In the genomic region with DNA sequence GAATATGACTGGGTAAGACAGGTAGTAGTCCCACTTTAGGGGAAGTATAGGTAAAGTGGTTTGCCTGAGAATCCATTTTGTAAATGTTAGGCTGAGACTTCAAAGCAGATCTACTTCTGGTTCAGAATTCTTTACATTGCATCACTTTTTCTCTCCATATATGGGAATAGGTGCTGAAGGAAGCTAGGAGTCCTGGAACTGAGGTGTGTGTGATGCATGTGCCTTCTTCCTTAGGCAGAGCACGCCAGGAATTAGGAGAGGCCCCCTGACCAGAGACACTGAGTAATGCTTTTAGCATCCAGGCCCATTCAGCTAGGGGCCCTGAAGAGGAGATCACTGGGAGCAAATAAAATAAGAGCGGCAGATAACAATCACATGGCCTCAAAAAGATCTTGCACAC, we compare ENCODE assay signal across 24 cellular contexts.
"Had no signal": no experiment of that assay in that cellular context is flagged by ENCODE, and none has a peak within 500 bp of the region (broad histone marks: within the 10 kb centered on the region; RNA-seq: fewer than 3 reads in every experiment).

No MANE protein-coding gene starts in this region.

- H3K27ac Mint-ChIP-seq: activated B cell treated with CpG ODN at 0.5 μM for 24 hours; activated CD4-positive, alpha-beta T cell treated with anti-CD3 and anti-CD28 coated beads, Interleukin-2, amount 10 ng/mL, durations not matched to agents 24 days and 14 days; activated CD8-positive, alpha-beta memory T cell treated with anti-CD3 and anti-CD28 coated beads, Interleukin-2, amount 10 ng/mL, durations not matched to agents 7 days and 5 days; activated naive CD4-positive, alpha-beta T cell treated with anti-CD3 and anti-CD28 coated beads, Interleukin-2, amount 50 U/mL, for 24 hours; activated T-cell treated with anti-CD3 and anti-CD28 coated beads, Interleukin-2, amount 50 U/mL, for 24 hours; activated T-helper 1 cell treated with anti-CD3 and anti-CD28 coated beads, Interleukin-12 subunit alpha, Interleukin-12 subunit beta, Interleukin-2, Interleukin-4 antibody, amounts not matched to agents 30 ng/mL and 10 ng/mL and 1 ng/mL, durations not matched to agents 14 hours and 24 hours and 36 hours; T-helper 2 cell treated with Interferon-gamma antibody and Interleukin-4, amounts not matched to agents 5 μg/mL and 100 μg/mL, for 36 hours had no signal

- H3K27ac ChIP-seq: breast epithelium had no signal

- H3K9ac ChIP-seq: SK-N-SH had no signal

- H3K4me3 ChIP-seq: breast epithelium had no signal

- H3K4me1 ChIP-seq: breast epithelium had no signal

- H3K4me3 Mint-ChIP-seq: activated B cell treated with CpG ODN at 0.5 μM for 24 hours; activated CD4-positive, alpha-beta T cell treated with anti-CD3 and anti-CD28 coated beads, Interleukin-2, amount 10 ng/mL, durations not matched to agents 24 days and 14 days; activated CD8-positive, alpha-beta memory T cell treated with anti-CD3 and anti-CD28 coated beads, Interleukin-2, amount 10 ng/mL, durations not matched to agents 7 days and 5 days; activated naive CD4-positive, alpha-beta T cell treated with anti-CD3 and anti-CD28 coated beads, Interleukin-2, amount 50 U/mL, for 24 hours; activated T-cell treated with anti-CD3 and anti-CD28 coated beads, Interleukin-2, amount 50 U/mL, for 24 hours; activated T-helper 1 cell treated with anti-CD3 and anti-CD28 coated beads, Interleukin-12 subunit alpha, Interleukin-12 subunit beta, Interleukin-2, Interleukin-4 antibody, amounts not matched to agents 30 ng/mL and 10 ng/mL and 1 ng/mL, durations not matched to agents 14 hours and 24 hours and 36 hours; T-helper 2 cell treated with Interferon-gamma antibody and Interleukin-4, amounts not matched to agents 5 μg/mL and 100 μg/mL, for 36 hours had no signal

- H3K36me3 ChIP-seq: breast epithelium had no signal

- H3K36me3 Mint-ChIP-seq: activated CD8-positive, alpha-beta memory T cell treated with anti-CD3 and anti-CD28 coated beads, Interleukin-2, amount 10 ng/mL, durations not matched to agents 7 days and 5 days had no signal

- H3K4me1 Mint-ChIP-seq: activated B cell treated with CpG ODN at 0.5 μM for 24 hours; activated CD4-positive, alpha-beta T cell treated with anti-CD3 and anti-CD28 coated beads, Interleukin-2, amount 10 ng/mL, durations not matched to agents 24 days and 14 days; activated CD8-positive, alpha-beta memory T cell treated with anti-CD3 and anti-CD28 coated beads, Interleukin-2, amount 10 ng/mL, durations not matched to agents 7 days and 5 days; activated naive CD4-positive, alpha-beta T cell treated with anti-CD3 and anti-CD28 coated beads, Interleukin-2, amount 50 U/mL, for 24 hours had no signal

- ATAC-seq: activated CD8-positive, alpha-beta memory T cell treated with anti-CD3 and anti-CD28 coated beads, Interleukin-2, amount 10 ng/mL, durations not matched to agents 7 days and 5 days; Right ventricle myocardium inferior had no signal

- H3K4me2 ChIP-seq: SK-N-SH had no signal

- DNase-seq: activated B cell treated with CpG ODN at 0.5 μM for 24 hours; activated CD4-positive, alpha-beta T cell treated with anti-CD3 and anti-CD28 coated beads for 1 hour; activated CD4-positive, alpha-beta T cell treated with anti-CD3 and anti-CD28 coated beads, Interleukin-2, amount 10 ng/mL, durations not matched to agents 24 days and 14 days; activated CD4-positive, alpha-beta T cell treated with anti-CD3 and anti-CD28 coated beads, Interleukin-2, amount 50 U/mL, for 48 hours; activated CD8-positive, alpha-beta memory T cell treated with anti-CD3 and anti-CD28 coated beads, Interleukin-2, amount 10 ng/mL, durations not matched to agents 7 days and 5 days; activated effector memory CD4-positive, alpha-beta T cell treated with Interleukin-2 at 50 U/mL for 16 hours; activated naive CD4-positive, alpha-beta T cell; activated T-cell treated with anti-CD3 and anti-CD28 coated beads, Interleukin-2, amount 50 U/mL, for 24 hours; aorta; central memory CD4-positive, alpha-beta T cell; KG1; NCI-H1048; NCI-H146; NCI-H187 treated with DMSO at 0.1 percent for 48 hours; NCI-H2171; NCI-H226; NCI-H526; NCI-H774; SK-N-SH had no signal

- H3K27me3 ChIP-seq: breast epithelium had no signal
